In the genomic region with DNA sequence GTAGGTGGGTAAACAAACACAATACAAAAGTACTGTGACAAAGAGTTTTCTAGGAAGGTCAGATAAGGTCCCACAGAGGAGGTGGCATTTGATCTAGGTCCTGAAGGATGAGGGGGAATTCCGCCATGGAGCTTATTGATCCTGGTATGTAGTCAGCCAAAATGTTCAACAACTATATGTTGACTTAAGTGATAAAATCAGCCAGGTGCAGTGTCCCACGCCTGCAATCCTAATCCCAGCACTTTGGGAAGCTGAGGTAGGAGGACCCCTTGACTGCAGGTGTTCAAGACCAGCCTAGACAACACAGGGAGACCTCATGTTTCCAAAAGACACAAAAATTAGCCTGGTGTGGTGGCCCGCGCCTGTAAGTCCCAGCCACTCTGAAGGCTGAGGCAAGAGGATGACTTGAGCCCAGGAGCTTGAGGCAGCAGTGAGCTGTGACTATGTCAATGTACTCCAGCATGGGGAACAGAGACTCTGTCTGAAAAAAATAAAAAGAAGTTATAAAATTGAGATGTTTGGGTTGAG, we compare ENCODE assay signal across 1 cellular context.
TF ChIP-seq lines count a peak whose summit lies in the region.

No MANE protein-coding gene starts in this region.

TF ChIP-seq in IMR-90, 13 proteins besides CTCF, POLR2A, EP300 and RAD21:
- TF ChIP-seq FOS (IDR thresholded peaks at IDR 0.05; ENCODE audit: low read depth, low read length), result no peak
- no peak for TF ChIP-seq SMC3 (IDR thresholded peaks at IDR 0.05; ENCODE audit: low read depth, low read length)
- no peak for TF ChIP-seq USF2 (IDR thresholded peaks at IDR 0.05; ENCODE audit: low read depth, low read length)
- TF ChIP-seq MXI1 (IDR thresholded peaks at IDR 0.05; ENCODE audit: borderline replicate concordance, low read depth, low read length), result no peak
- no peak for TF ChIP-seq CEBPB (IDR thresholded peaks at IDR 0.05; ENCODE audit: low read depth, low read length)
- TF ChIP-seq, protein P1, sequence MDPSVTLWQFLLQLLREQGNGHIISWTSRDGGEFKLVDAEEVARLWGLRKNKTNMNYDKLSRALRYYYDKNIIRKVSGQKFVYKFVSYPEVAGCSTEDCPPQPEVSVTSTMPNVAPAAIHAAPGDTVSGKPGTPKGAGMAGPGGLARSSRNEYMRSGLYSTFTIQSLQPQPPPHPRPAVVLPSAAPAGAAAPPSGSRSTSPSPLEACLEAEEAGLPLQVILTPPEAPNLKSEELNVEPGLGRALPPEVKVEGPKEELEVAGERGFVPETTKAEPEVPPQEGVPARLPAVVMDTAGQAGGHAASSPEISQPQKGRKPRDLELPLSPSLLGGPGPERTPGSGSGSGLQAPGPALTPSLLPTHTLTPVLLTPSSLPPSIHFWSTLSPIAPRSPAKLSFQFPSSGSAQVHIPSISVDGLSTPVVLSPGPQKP (IDR thresholded peaks at IDR 0.05; ENCODE audit: borderline replicate concordance, low read depth, low read length), result no peak
- TF ChIP-seq MAFK (IDR thresholded peaks at IDR 0.05; ENCODE audit: low read depth, low read length), result no peak
- no peak for TF ChIP-seq CHD1 (IDR thresholded peaks at IDR 0.05; ENCODE audit: low read depth, low read length)
- no peak for TF ChIP-seq RFX5 (IDR thresholded peaks at IDR 0.05; ENCODE audit: low read depth, low read length)
- TF ChIP-seq MAZ (IDR thresholded peaks at IDR 0.05; ENCODE audit: borderline replicate concordance, low read depth, low read length), result no peak
- TF ChIP-seq RCOR1 (IDR thresholded peaks at IDR 0.05; ENCODE audit: insufficient replicate concordance, low read length), result no peak
- no peak for TF ChIP-seq BHLHE40 (IDR thresholded peaks at IDR 0.05; ENCODE audit: low read depth, low read length)
- TF ChIP-seq NFE2L2 (IDR thresholded peaks at IDR 0.05; ENCODE audit: low read depth, low read length), result no peak
